2 cellular contexts compared by ENCODE assay signal in the genomic region with DNA sequence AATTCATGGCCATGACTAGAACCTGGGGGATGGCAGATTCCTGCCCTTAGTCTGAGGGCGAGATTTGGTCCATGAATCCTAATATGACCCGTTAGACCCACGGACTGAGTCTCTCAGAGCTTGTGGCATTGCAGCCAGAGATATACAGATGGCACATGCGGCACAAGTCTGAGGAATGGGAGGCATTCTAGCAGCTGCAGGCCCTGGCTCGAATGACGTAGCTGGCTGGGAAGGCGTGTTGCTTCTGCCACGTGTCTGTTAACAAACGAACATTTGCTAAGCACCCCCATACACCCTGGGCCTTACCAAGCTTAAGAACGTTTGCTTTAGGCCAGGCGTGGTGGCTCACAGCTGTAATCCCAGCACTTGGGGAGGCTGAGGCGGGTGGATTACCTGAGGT.
TF ChIP-seq lines count a peak whose summit lies in the region.

No MANE protein-coding gene starts in this region.

TF ChIP-seq in GM23338, 12 proteins besides CTCF, POLR2A, EP300 and RAD21 (continued from another document):
- TF ChIP-seq, protein P1, sequence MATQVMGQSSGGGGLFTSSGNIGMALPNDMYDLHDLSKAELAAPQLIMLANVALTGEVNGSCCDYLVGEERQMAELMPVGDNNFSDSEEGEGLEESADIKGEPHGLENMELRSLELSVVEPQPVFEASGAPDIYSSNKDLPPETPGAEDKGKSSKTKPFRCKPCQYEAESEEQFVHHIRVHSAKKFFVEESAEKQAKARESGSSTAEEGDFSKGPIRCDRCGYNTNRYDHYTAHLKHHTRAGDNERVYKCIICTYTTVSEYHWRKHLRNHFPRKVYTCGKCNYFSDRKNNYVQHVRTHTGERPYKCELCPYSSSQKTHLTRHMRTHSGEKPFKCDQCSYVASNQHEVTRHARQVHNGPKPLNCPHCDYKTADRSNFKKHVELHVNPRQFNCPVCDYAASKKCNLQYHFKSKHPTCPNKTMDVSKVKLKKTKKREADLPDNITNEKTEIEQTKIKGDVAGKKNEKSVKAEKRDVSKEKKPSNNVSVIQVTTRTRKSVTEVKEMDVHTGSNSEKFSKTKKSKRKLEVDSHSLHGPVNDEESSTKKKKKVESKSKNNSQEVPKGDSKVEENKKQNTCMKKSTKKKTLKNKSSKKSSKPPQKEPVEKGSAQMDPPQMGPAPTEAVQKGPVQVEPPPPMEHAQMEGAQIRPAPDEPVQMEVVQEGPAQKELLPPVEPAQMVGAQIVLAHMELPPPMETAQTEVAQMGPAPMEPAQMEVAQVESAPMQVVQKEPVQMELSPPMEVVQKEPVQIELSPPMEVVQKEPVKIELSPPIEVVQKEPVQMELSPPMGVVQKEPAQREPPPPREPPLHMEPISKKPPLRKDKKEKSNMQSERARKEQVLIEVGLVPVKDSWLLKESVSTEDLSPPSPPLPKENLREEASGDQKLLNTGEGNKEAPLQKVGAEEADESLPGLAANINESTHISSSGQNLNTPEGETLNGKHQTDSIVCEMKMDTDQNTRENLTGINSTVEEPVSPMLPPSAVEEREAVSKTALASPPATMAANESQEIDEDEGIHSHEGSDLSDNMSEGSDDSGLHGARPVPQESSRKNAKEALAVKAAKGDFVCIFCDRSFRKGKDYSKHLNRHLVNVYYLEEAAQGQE (IDR thresholded peaks at IDR 0.05; ENCODE audit: unreplicated experiment): no peak
- TF ChIP-seq ZNF331 (CRISPR knock-in tag; IDR thresholded peaks at IDR 0.05; ENCODE audit: low read depth): no peak
- no peak for TF ChIP-seq POLR2AphosphoS5 (IDR thresholded peaks at IDR 0.05; ENCODE audit: low read depth)
- TF ChIP-seq, protein P2, sequence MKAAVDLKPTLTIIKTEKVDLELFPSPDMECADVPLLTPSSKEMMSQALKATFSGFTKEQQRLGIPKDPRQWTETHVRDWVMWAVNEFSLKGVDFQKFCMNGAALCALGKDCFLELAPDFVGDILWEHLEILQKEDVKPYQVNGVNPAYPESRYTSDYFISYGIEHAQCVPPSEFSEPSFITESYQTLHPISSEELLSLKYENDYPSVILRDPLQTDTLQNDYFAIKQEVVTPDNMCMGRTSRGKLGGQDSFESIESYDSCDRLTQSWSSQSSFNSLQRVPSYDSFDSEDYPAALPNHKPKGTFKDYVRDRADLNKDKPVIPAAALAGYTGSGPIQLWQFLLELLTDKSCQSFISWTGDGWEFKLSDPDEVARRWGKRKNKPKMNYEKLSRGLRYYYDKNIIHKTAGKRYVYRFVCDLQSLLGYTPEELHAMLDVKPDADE (IDR thresholded peaks at IDR 0.05): no peak
- TF ChIP-seq EZH2phosphoT487 (IDR thresholded peaks at IDR 0.05; ENCODE audit: unreplicated experiment): no peak

TF ChIP-seq in K562, 482 proteins besides CTCF, POLR2A, EP300 and RAD21 (continued from another document):
- TF ChIP-seq CBFA2T3 (IDR thresholded peaks at IDR 0.05): no peak
- no peak for TF ChIP-seq PTTG1 (tag; IDR thresholded peaks at IDR 0.05; ENCODE audit: low read depth)
- no peak for TF ChIP-seq ZFPM2 (CRISPR knock-in tag; IDR thresholded peaks at IDR 0.05)
- no peak for TF ChIP-seq BACH1 (tag; IDR thresholded peaks at IDR 0.05)
- TF ChIP-seq CREBBP (IDR thresholded peaks at IDR 0.05; ENCODE audit: low read depth, low read length): no peak
- no peak for TF ChIP-seq SMARCA5 (IDR thresholded peaks at IDR 0.05)
- no peak for TF ChIP-seq TBP (optimal IDR thresholded peaks at IDR 0.05; ENCODE audit: low read depth, low read length)
- TF ChIP-seq ZFP36 (IDR thresholded peaks at IDR 0.05; ENCODE audit: low read depth, low read length, partially characterized antibody): no peak
- TF ChIP-seq ZBTB11 (CRISPR knock-in tag; IDR thresholded peaks at IDR 0.05): no peak
- TF ChIP-seq SNIP1 (IDR thresholded peaks at IDR 0.05; ENCODE audit: low read depth): no peak
